In the genomic region with DNA sequence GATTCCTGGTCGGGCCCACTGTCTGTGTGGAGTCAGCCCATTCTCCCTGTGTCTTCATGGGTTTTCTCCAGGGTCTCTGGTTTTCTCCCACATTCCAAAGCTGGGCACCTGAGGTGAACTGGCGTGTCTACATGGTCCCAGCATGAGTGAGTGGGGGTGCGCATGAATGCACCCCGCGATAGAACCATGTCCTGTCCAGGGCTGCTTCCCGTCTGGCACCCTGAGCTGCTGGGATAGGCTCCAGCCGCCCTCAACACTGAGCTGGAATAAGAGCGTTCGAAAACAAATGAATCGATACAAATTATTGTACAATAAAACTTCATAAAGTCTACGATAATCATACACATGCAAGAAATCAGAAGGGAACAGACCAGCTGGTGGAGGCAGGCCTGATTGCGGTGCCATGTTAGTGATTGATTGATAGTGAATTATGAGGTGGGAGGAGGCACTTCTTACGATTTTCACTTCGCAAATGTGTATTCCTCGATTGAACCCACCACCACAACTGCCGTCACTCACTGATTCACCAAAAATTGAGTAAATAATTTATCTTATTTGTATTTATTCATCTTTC, we compare ENCODE assay signal across 15 cellular contexts.
DNase-seq lines count a peak whose midpoint lies in the region; ATAC-seq and TF ChIP-seq lines count a peak whose summit lies in the region.
"Had no signal": no experiment of that assay in that cellular context is flagged by ENCODE, and none has a peak within 500 bp of the region (broad histone marks: within the 10 kb centered on the region; RNA-seq: fewer than 3 reads in every experiment).

No MANE protein-coding gene starts in this region.

- H3K27ac ChIP-seq in body of pancreas, result peak overlapping the region; percentile 30 to 77 (median 52)
- H3K27ac ChIP-seq in colonic mucosa, result no peak overlapping the region
- H3K27ac ChIP-seq: 22Rv1 had no signal

- no peaks in the 10 kb centered on the region for H3K27me3 ChIP-seq in body of pancreas
- no peaks in the 10 kb centered on the region for H3K27me3 ChIP-seq in colonic mucosa

- DNase-seq in cardiac septum (ENCODE audit: low spot score), result peak; percentile 72
- DNase-seq in left ventricle myocardium superior, result no peak
- peak in 3 of 4 donors; percentile 17 to 56 (median 42) for DNase-seq in body of pancreas
- DNase-seq in mesenteric fat pad (ENCODE audit: low spot score), result peak; percentile 68
- DNase-seq in stimulated activated naive B cell treated with anti-CD40 and anti-IgM and Interleukin-4, amounts not matched to agents 10 μg/mL and 1 μg/mL and 100 μg/mL, for 72 hours, result no peak
- DNase-seq in HuH-7 (ENCODE audit: low spot score), result no peak
- no peak for DNase-seq in SHP77 (lab: John Stamatoyannopoulos, UW)
- no peak for DNase-seq in colonic mucosa
- DNase-seq: Caco-2; CD8-positive, alpha-beta memory T cell; DND-41; GDM1 had no signal

- TF ChIP-seq POLR2A in body of pancreas (IDR thresholded peaks at IDR 0.05), result no peak

- H3K4me1 Mint-ChIP-seq in stimulated activated naive B cell treated with anti-CD40 and anti-IgM and Interleukin-4, amounts not matched to agents 10 μg/mL and 1 μg/mL and 100 μg/mL, for 72 hours, result peaks cover under 1 to 3% of the 10 kb centered on the region in 2 donors
- H3K4me1 Mint-ChIP-seq: CD14-positive monocyte had no signal

- WGBS in body of pancreas, 2 donors, result 45 to 58% methylated on average over 16 of the region's 16 CpGs

- no peaks in the 10 kb centered on the region for H3K9me3 Mint-ChIP-seq in stimulated activated naive B cell treated with anti-CD40 and anti-IgM and Interleukin-4, amounts not matched to agents 10 μg/mL and 1 μg/mL and 100 μg/mL, for 72 hours
- H3K9me3 Mint-ChIP-seq: CD14-positive monocyte; CD8-positive, alpha-beta memory T cell had no signal

- H3K9me3 ChIP-seq in body of pancreas (no peaks in the 10 kb centered on the region), colonic mucosa (no peaks in the 10 kb centered on the region)
- H3K9me3 ChIP-seq: Caco-2, HAP-1 had no signal

- H3K36me3 Mint-ChIP-seq in stimulated activated naive B cell treated with anti-CD40 and anti-IgM and Interleukin-4, amounts not matched to agents 10 μg/mL and 1 μg/mL and 100 μg/mL, for 72 hours, result peaks cover 11 to 36% of the 10 kb centered on the region in 2 donors

- H3K4me3 ChIP-seq in body of pancreas (no peak overlapping the region), colonic mucosa (no peak overlapping the region)
- H3K4me3 ChIP-seq: HAP-1 had no signal

- TF ChIP-seq CTCF in body of pancreas (IDR thresholded peaks at IDR 0.05) (no peak), colonic mucosa (IDR thresholded peaks at IDR 0.05) (no peak)

- H3K4me1 ChIP-seq in body of pancreas, result peaks cover 58% of the 10 kb centered on the region
- no peaks in the 10 kb centered on the region for H3K4me1 ChIP-seq in colonic mucosa
- H3K4me1 ChIP-seq: HAP-1 had no signal

- ATAC-seq in left ventricle myocardium superior (no peak), body of pancreas (peak; percentile 50)
- ATAC-seq in stimulated activated naive B cell treated with anti-CD40 and anti-IgM and Interleukin-4, amounts not matched to agents 10 μg/mL and 1 μg/mL and 100 μg/mL, for 72 hours (replicated peaks), result no peak

- H3K4me3 Mint-ChIP-seq in stimulated activated naive B cell treated with anti-CD40 and anti-IgM and Interleukin-4, amounts not matched to agents 10 μg/mL and 1 μg/mL and 100 μg/mL, for 72 hours, result no peak overlapping the region
- H3K4me3 Mint-ChIP-seq: CD14-positive monocyte; CD8-positive, alpha-beta memory T cell had no signal

- no peak overlapping the region for H3K9ac ChIP-seq in colonic mucosa (ENCODE audit: low read depth in 2 of 2, low read length in 2 of 2)

- no peaks in the 10 kb centered on the region for H3K36me3 ChIP-seq in body of pancreas (replicated peaks in 1 of 2; ENCODE audit: insufficient read depth in 1 of 2, low read depth in 2 of 2)
- H3K36me3 ChIP-seq in colonic mucosa, result no peaks in the 10 kb centered on the region
- H3K36me3 ChIP-seq: HAP-1 had no signal

- intact Hi-C loops in cardiac septum (cut with DNase I) (no loop called here), left ventricle myocardium superior (cut with micrococcal nuclease) (no loop called here), body of pancreas (cut with DNase I) (loop anchor here (10.0 kb wide), 1 partner anchor 46 kb away; no protein-coding TSS in a partner anchor), colonic mucosa (cut with DNase I) (no loop called here)

- H3K27ac Mint-ChIP-seq in stimulated activated naive B cell treated with anti-CD40 and anti-IgM and Interleukin-4, amounts not matched to agents 10 μg/mL and 1 μg/mL and 100 μg/mL, for 72 hours, result peak overlapping the region; percentile 65

- no peaks in the 10 kb centered on the region for H3K27me3 Mint-ChIP-seq in stimulated activated naive B cell treated with anti-CD40 and anti-IgM and Interleukin-4, amounts not matched to agents 10 μg/mL and 1 μg/mL and 100 μg/mL, for 72 hours
- H3K27me3 Mint-ChIP-seq: CD8-positive, alpha-beta memory T cell had no signal

Comparison
In these comparisons a context has a peak if more than half of its experiments do, and no peak if none do; other contexts are left out.
1. DNase-seq: peak in cardiac septum (single experiment), body of pancreas (3 of 4) and mesenteric fat pad (single experiment); none in left ventricle myocardium superior (single experiment), stimulated activated naive B cell treated with anti-CD40 and anti-IgM and Interleukin-4, amounts not matched to agents 10 μg/mL and 1 μg/mL and 100 μg/mL, for 72 hours (single experiment), HuH-7 (single experiment), SHP77 (0 of 2) and colonic mucosa (single experiment).